ENCODE assay signal across 8 cellular contexts in genomic region chr3:15269091-15269989, GRCh38.
DNase-seq lines count a peak whose midpoint lies in the region; ATAC-seq and TF ChIP-seq lines count a peak whose summit lies in the region.

No MANE protein-coding gene starts in this region.

- no peaks in the 10 kb centered on the region for H3K9me3 ChIP-seq in lower lobe of right lung

- H3K27me3 ChIP-seq in BJ (ENCODE audit: control insufficient read depth, insufficient read depth, low read length) (no peaks in the 10 kb centered on the region), lower lobe of right lung (ENCODE audit: low read depth) (no peaks in the 10 kb centered on the region)

- H3K4me3 ChIP-seq in BJ (ENCODE audit: low read depth, low read length) (no peak overlapping the region), lower lobe of right lung (peak overlapping the region; percentile 6)

- intact Hi-C loops in lower lobe of right lung (cut with DNase I): loop anchor here (10.0 kb wide), 1 partner anchor 105 kb away; no protein-coding TSS in a partner anchor

- H3K27ac ChIP-seq in cingulate gyrus (ENCODE audit: low read depth, low read length) (peak overlapping the region; percentile 95), lower lobe of right lung (peak overlapping the region; percentile 64)

- TF ChIP-seq CTCF in BJ (IDR thresholded peaks at IDR 0.05; ENCODE audit: insufficient read depth, low read depth, low read length) (no peak), lower lobe of right lung (IDR thresholded peaks at IDR 0.05) (no peak)

- CTCF ChIA-PET in BJ (lab: Yijun Ruan, JAX): interaction anchor here (0.5 to 7.6 kb wide), 22 partner anchors 11 to 161 kb away, joined by 3 to 112 read pairs (median 7); partner anchors contain the start of gene SH3BP5

- H3K36me3 ChIP-seq in BJ (ENCODE audit: control insufficient read depth, insufficient read depth, low read length) (no peaks in the 10 kb centered on the region), lower lobe of right lung (peaks cover 14% of the 10 kb centered on the region)

- H3K4me1 ChIP-seq in lower lobe of right lung: peaks cover 64% of the 10 kb centered on the region

- DNase-seq in BJ (ENCODE audit: low read depth) (peak; percentile 77), M059J (ENCODE audit: low read depth) (peak; percentile 96), lower lobe of right lung (peak; percentile 89), NCI-H774 (lab: John Stamatoyannopoulos, UW) (no peak)
- peak; percentile 66 to 86 for DNase-seq in activated CD4-positive, alpha-beta T cell treated with anti-CD3 and anti-CD28 coated beads, Interleukin-2, amount 50 U/mL, for 24 hours (ENCODE audit: low read depth in 1 of 2, low spot score in 1 of 2)
- peak; percentile 75 to 88 (median 81) for DNase-seq in stimulated activated CD4-positive, alpha-beta T cell treated with anti-CD3 and anti-CD28 coated beads, TNF-alpha, amount 100 ng/mL, for 48 hours (ENCODE audit: low read depth in 3 of 3)

- ATAC-seq in GM21515 (IDR thresholded peaks at IDR 0.05; ENCODE audit: unreplicated experiment): peak; percentile 59
- ATAC-seq in lower lobe of right lung: peak; percentile 69 to 74

- POLR2A ChIA-PET in BJ (lab: Charles Lee): no interaction called here
